Comparison of ENCODE assay signal across 1 cellular context in genomic region chr7:32935558-32935957, GRCh38.
A peak's percentile ranks its signal among the peaks of the same experiment; 100 is the strongest.
TF ChIP-seq lines count a peak whose summit lies in the region.

No MANE protein-coding gene starts in this region.

TF ChIP-seq in HepG2, 621 proteins besides CTCF, POLR2A, EP300 and RAD21:
- TF ChIP-seq MAFK (conservative IDR thresholded peaks at IDR 0.05 in 1 of 2, IDR thresholded peaks at IDR 0.05 in 1 of 2; ENCODE audit: low read length in 2 of 2) (peak; percentile 26 to 27; a peak in 2 of 4 replicates), FLYWCH1 (CRISPR knock-in tag; IDR thresholded peaks at IDR 0.05) (no peak)
TF ChIP-seq in HepG2: peak in this region for 1.
